18 cellular contexts compared by ENCODE assay signal in genomic region chr4:86980230-86980629, GRCh38.
"Had no signal": no experiment of that assay in that cellular context is flagged by ENCODE, and none has a peak within 500 bp of the region (broad histone marks: within the 10 kb centered on the region; RNA-seq: fewer than 3 reads in every experiment).

No MANE protein-coding gene starts in this region.

- H3K36me3 ChIP-seq: lower lobe of right lung, ovary, right atrium auricular region had no signal

- H3K27ac ChIP-seq: hepatocyte, left ventricle myocardium inferior, lower lobe of right lung, ovary, right atrium auricular region had no signal

- H3K9me3 Mint-ChIP-seq: memory B cell, natural killer cell had no signal

- ATAC-seq: left cardiac atrium, lower lobe of right lung, natural killer cell had no signal

- H3K27ac Mint-ChIP-seq: memory B cell, mesothelial cell of epicardium, natural killer cell had no signal

- H3K4me3 Mint-ChIP-seq: memory B cell, mesothelial cell of epicardium, natural killer cell, neural crest cell had no signal

- H3K27me3 ChIP-seq: hepatocyte, ovary, right atrium auricular region had no signal

- H3K27me3 Mint-ChIP-seq: memory B cell had no signal

- H3K4me3 ChIP-seq: hepatocyte, left ventricle myocardium inferior, lower lobe of right lung, ovary, right atrium auricular region had no signal

- H3K4me1 Mint-ChIP-seq: mesothelial cell of epicardium had no signal

- H3K9me3 ChIP-seq: left ventricle myocardium inferior, lower lobe of right lung, ovary, right atrium auricular region had no signal

- H3K4me2 ChIP-seq: hepatocyte had no signal

- DNase-seq: dermis blood vessel endothelial cell; foreskin melanocyte; head of caudate nucleus; kidney; left cardiac atrium; left ventricle myocardium inferior; lower lobe of right lung; natural killer cell; ovary; small intestine; stimulated activated CD4-positive, alpha-beta T cell treated with anti-CD3 and anti-CD28 coated beads, Interleukin-12 subunit alpha, Interleukin-12 subunit beta, amount 100 ng/mL, for 4 hours; stimulated activated naive CD4-positive, alpha-beta T cell treated with Interleukin-2 at 50 U/mL for 16 hours; trophoblast cell had no signal
